Comparison of ENCODE assay signal across 1 cellular context in genomic region chr15:32345978-32346595, GRCh38. TPM values are rescaled to one million over a fixed set of nuclear protein-coding genes. Genes with fewer than 3 reads are reported as not detected.
"Had no signal": no experiment of that assay in that cellular context is flagged by ENCODE, and none has a peak within 500 bp of the region (broad histone marks: within the 10 kb centered on the region; RNA-seq: fewer than 3 reads in every experiment).

No MANE protein-coding gene starts in this region.

RNA-seq across cellular contexts. Expression of gene GOLGA8K, which starts 57.0 kb away (rescaled TPM):
- total RNA-seq: myocyte had no signal
